8 cellular contexts compared by ENCODE assay signal in the genomic region with DNA sequence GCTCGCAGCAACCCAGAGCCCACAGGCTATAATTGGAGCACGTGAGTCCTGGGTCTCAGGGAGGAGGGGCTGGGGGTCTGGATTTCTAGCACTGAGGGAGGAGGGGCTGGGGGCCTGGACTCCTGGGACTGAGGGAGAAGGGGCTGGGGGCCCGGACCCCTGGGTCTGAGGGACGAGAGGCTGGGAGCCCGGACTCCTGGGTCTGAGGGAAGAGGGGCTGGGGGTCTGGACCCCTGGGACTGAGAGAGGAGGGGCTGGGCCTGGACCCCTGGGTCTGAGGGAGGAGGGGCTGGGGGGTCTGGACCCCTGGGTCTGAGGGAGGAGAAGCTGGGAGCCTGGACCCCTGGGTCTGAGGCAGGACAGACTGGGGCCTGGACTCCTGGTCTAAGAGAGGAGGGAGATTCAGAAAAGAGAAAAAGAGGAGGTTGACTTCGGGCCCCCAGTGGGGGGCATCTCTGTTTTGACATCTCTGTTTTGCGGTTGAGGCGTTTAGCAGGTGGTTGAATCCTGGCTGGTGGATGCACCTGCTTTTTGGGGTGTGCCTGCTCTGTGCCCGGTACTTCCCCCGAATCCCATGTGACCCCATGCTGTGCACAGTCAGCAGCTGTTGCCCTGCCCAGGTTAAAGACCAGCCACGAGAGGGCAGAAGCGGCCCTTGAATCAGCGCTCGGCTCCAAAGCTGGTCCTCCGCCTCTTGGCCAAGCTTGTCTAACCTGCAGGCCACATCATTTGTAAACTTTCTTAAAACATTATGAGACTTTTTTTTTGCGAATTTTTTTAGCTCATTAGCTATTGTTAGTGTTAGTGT. TPM values are rescaled to one million over a fixed set of nuclear protein-coding genes. Genes with fewer than 3 reads are reported as not detected.
DNase-seq lines count a peak whose midpoint lies in the region; ATAC-seq and TF ChIP-seq lines count a peak whose summit lies in the region.

No MANE protein-coding gene starts in this region.

- H3K36me3 ChIP-seq in neural progenitor cell: no peaks in the 10 kb centered on the region
- peaks cover 46 to 57% of the 10 kb centered on the region in 2 donors for H3K36me3 ChIP-seq in thyroid gland

- ATAC-seq in GM21825 (IDR thresholded peaks at IDR 0.05; ENCODE audit: unreplicated experiment) (peak; percentile 72), esophagus mucosa (peak; percentile 96), GM21576 (IDR thresholded peaks at IDR 0.05; ENCODE audit: unreplicated experiment) (no peak)

- no peak overlapping the region for H3K27ac ChIP-seq in neural progenitor cell
- H3K27ac ChIP-seq in thyroid gland: no peak overlapping the region

- H3K4me1 ChIP-seq in neural progenitor cell (no peaks in the 10 kb centered on the region), thyroid gland (peaks cover 6 to 13% of the 10 kb centered on the region in 2 donors)

- TF ChIP-seq POLR2A in thyroid gland (IDR thresholded peaks at IDR 0.05): no peak

- peaks cover 21% of the 10 kb centered on the region for H3K36me3 Mint-ChIP-seq in neural progenitor cell

- no peak overlapping the region for H3K4me2 ChIP-seq in neural progenitor cell

- TF ChIP-seq CTCF in neural progenitor cell (IDR thresholded peaks at IDR 0.05) (peak; percentile 64), thyroid gland (IDR thresholded peaks at IDR 0.05) (peak in 5 of 6 experiments; percentile 17 to 52 (median 51))

- H3K9ac ChIP-seq in neural progenitor cell: no peak overlapping the region

- no peaks in the 10 kb centered on the region for H4K20me1 ChIP-seq in neural progenitor cell (ENCODE audit: low read depth)

- H3K79me2 ChIP-seq in neural progenitor cell (ENCODE audit: low read depth): no peaks in the 10 kb centered on the region

- H3F3A ChIP-seq in neural progenitor cell (ENCODE audit: low read depth): no peaks in the 10 kb centered on the region

- no peaks in the 10 kb centered on the region for H3K9me3 ChIP-seq in neural progenitor cell (ENCODE audit: low read depth)
- H3K9me3 ChIP-seq in thyroid gland: no peaks in the 10 kb centered on the region

- WGBS in thyroid gland, 2 donors: 60 to 68% methylated on average over 14 to 16 of the region's 16 CpGs

- H3K27me3 ChIP-seq in neural progenitor cell: no peaks in the 10 kb centered on the region
- no peaks in the 10 kb centered on the region for H3K27me3 ChIP-seq in thyroid gland

- DNase-seq in ELF-1 (ENCODE audit: low read depth, low spot score) (peak; percentile 57), NCI-H146 (lab: John Stamatoyannopoulos, UW) (peak; percentile 74), neural progenitor cell (ENCODE audit: low spot score) (peak; percentile 80), thyroid gland (peak; percentile 71 to 75)
- peak in 2 of 3 experiments; percentile 16 to 36 for DNase-seq in activated CD8-positive, alpha-beta memory T cell treated with anti-CD3 and anti-CD28 coated beads for 48 hours (ENCODE audit: low read depth in 2 of 3, low spot score in 2 of 3)

- H3K9me3 Mint-ChIP-seq in neural progenitor cell: no peaks in the 10 kb centered on the region

- intact Hi-C loops in thyroid gland (cut with DNase I): no loop called here

- no peaks in the 10 kb centered on the region for H3K4me1 Mint-ChIP-seq in neural progenitor cell

- no peak overlapping the region for H2AFZ ChIP-seq in neural progenitor cell (replicated peaks)

- H3K27me3 Mint-ChIP-seq in neural progenitor cell (ENCODE audit: insufficient read depth, low read depth): peaks cover 6% of the 10 kb centered on the region

- H3K4me3 ChIP-seq in neural progenitor cell (no peak overlapping the region), thyroid gland (replicated peaks in 1 of 3) (no peak overlapping the region)

- H3K4me3 Mint-ChIP-seq in neural progenitor cell: no peak overlapping the region

- no peak overlapping the region for H3K27ac Mint-ChIP-seq in neural progenitor cell

RNA-seq across cellular contexts. Expression of a gene that starts 10.5 kb away (rescaled TPM):
- total RNA-seq in esophagus mucosa: 11.8 TPM
- total RNA-seq in neural progenitor cell (ENCODE audit: low replicate concordance): 4.4 and 10.8 TPM in 2 replicates
- total RNA-seq in thyroid gland: 10 to 100 TPM; 25.4 to 36.5 (median 30.2) TPM

RNA-seq across cellular contexts. Expression of a gene that starts 17.1 kb away (rescaled TPM):
- 8.0 TPM for total RNA-seq in esophagus mucosa
- 0.09 and 0.59 TPM in 2 replicates for total RNA-seq in neural progenitor cell (ENCODE audit: low replicate concordance)
- total RNA-seq in thyroid gland: 1 to 10 TPM in 3 of 4 donors, under 1 TPM in 1; 0.78 to 5.5 (median 3.8) TPM

RNA-seq across cellular contexts. Expression of a gene that starts 40.8 kb away (rescaled TPM):
- total RNA-seq in esophagus mucosa: not detected
- total RNA-seq in neural progenitor cell (ENCODE audit: low replicate concordance): not detected in 2 replicates
- not detected for total RNA-seq in thyroid gland

RNA-seq across cellular contexts. Expression of a gene that starts 44.8 kb away (rescaled TPM):
- not detected for total RNA-seq in esophagus mucosa
- total RNA-seq in neural progenitor cell (ENCODE audit: low replicate concordance): not detected in 2 replicates
- under 1 TPM in 1 of 4 donors, not detected in 3; 0.40 TPM for total RNA-seq in thyroid gland

Comparison
In these comparisons a context has a peak if more than half of its experiments do, and no peak if none do; other contexts are left out.
1. DNase-seq: peak in every context shown above with its lines; median percentile 80 in neural progenitor cell; 74 in NCI-H146; 73 in thyroid gland; 57 in ELF-1; 26 in activated CD8-positive, alpha-beta memory T cell treated with anti-CD3 and anti-CD28 coated beads for 48 hours.